Comparison of ENCODE assay signal across 24 cellular contexts in genomic region chr5:127810014-127810413, GRCh38.
"Had no signal": no experiment of that assay in that cellular context is flagged by ENCODE, and none has a peak within 500 bp of the region (broad histone marks: within the 10 kb centered on the region; RNA-seq: fewer than 3 reads in every experiment).

No MANE protein-coding gene starts in this region.

- DNase-seq: activated B cell treated with CpG ODN at 0.5 μM for 24 hours; activated CD4-positive, alpha-beta T cell treated with anti-CD3 and anti-CD28 coated beads for 36 hours; activated CD4-positive, alpha-beta T cell treated with anti-CD3 and anti-CD28 coated beads, Interleukin-2, amount 50 U/mL, for 4 hours; activated CD8-positive, alpha-beta memory T cell treated with anti-CD3 and anti-CD28 coated beads for 24 hours; activated CD8-positive, alpha-beta memory T cell treated with anti-CD3 and anti-CD28 coated beads, Interleukin-2, amount 50 U/mL, for 4 hours; activated T-cell treated with anti-CD3 and anti-CD28 coated beads, Interleukin-2, amount 50 U/mL, for 24 hours; aorta; effector CD8-positive, alpha-beta T cell; small intestine; stimulated activated CD4-positive, alpha-beta T cell treated with anti-CD3 and anti-CD28 coated beads, Interleukin-2, amount 100 ng/mL, for 24 hours; stimulated activated naive CD8-positive, alpha-beta T cell treated with anti-CD3 and anti-CD28 coated beads, Interleukin-15, amount 100 ng/mL, for 72 hours; T1000; trophoblast cell; uterus had no signal

- H3K27ac ChIP-seq: parathyroid adenoma, uterus had no signal

- H3K27me3 Mint-ChIP-seq: dendritic cell treated with granulocyte-macrophage colony-stimulating factor and Interleukin-4, amounts not matched to agents 40 ng/mL and 50 ng/mL, for 4 days had no signal

- H3K4me3 Mint-ChIP-seq: activated B cell treated with CpG ODN at 0.5 μM for 24 hours; activated CD4-positive, alpha-beta T cell treated with anti-CD3 and anti-CD28 coated beads for 36 hours; activated T-cell treated with anti-CD3 and anti-CD28 coated beads, Interleukin-2, amount 50 U/mL, for 24 hours; activated T-helper 17 cell treated with anti-CD3 and anti-CD28 coated beads, Interleukin-2, amount 50 U/mL, for 72 hours; brain; dendritic cell treated with granulocyte-macrophage colony-stimulating factor and Interleukin-4, amounts not matched to agents 40 ng/mL and 50 ng/mL, for 4 days; nephron; stimulated activated effector memory CD8-positive, alpha-beta T cell treated with anti-CD3 and anti-CD28 coated beads, Interleukin-12 subunit alpha, Interleukin-12 subunit beta, amount 100 ng/mL, for 72 hours; stimulated activated naive CD8-positive, alpha-beta T cell treated with anti-CD3 and anti-CD28 coated beads, Interleukin-15, amount 100 ng/mL, for 72 hours; T-helper 1 cell treated with Interleukin-12 subunit alpha and Interleukin-12 subunit beta and Interleukin-4 antibody, amounts not matched to agents 30 μg/mL and 1 μg/mL, for 36 hours had no signal

- H3K27ac Mint-ChIP-seq: activated B cell treated with CpG ODN at 0.5 μM for 24 hours; activated CD4-positive, alpha-beta T cell treated with anti-CD3 and anti-CD28 coated beads for 36 hours; activated naive CD4-positive, alpha-beta T cell treated with anti-CD3 and anti-CD28 coated beads, Interleukin-2, amount 50 U/mL, for 72 hours; activated T-cell treated with anti-CD3 and anti-CD28 coated beads, Interleukin-2, amount 50 U/mL, for 24 hours; activated T-helper 17 cell treated with anti-CD3 and anti-CD28 coated beads, Interleukin-2, amount 50 U/mL, for 72 hours; dendritic cell treated with granulocyte-macrophage colony-stimulating factor and Interleukin-4, amounts not matched to agents 40 ng/mL and 50 ng/mL, for 4 days; nephron; stimulated activated effector memory CD8-positive, alpha-beta T cell treated with anti-CD3 and anti-CD28 coated beads, Interleukin-12 subunit alpha, Interleukin-12 subunit beta, amount 100 ng/mL, for 72 hours; stimulated activated naive CD8-positive, alpha-beta T cell treated with anti-CD3 and anti-CD28 coated beads, Interleukin-15, amount 100 ng/mL, for 72 hours; T-helper 1 cell treated with Interleukin-12 subunit alpha and Interleukin-12 subunit beta and Interleukin-4 antibody, amounts not matched to agents 30 μg/mL and 1 μg/mL, for 36 hours had no signal

- H3K4me3 ChIP-seq: lung, uterus had no signal

- ATAC-seq: activated CD4-positive, alpha-beta T cell treated with anti-CD3 and anti-CD28 coated beads for 36 hours; activated naive CD4-positive, alpha-beta T cell treated with anti-CD3 and anti-CD28 coated beads, Interleukin-2, amount 50 U/mL, for 72 hours; activated T-helper 17 cell treated with anti-CD3 and anti-CD28 coated beads, Interleukin-2, amount 50 U/mL, for 72 hours; sciatic nerve; stimulated activated effector memory CD8-positive, alpha-beta T cell treated with anti-CD3 and anti-CD28 coated beads, Interleukin-12 subunit alpha, Interleukin-12 subunit beta, amount 100 ng/mL, for 72 hours; stimulated activated naive CD8-positive, alpha-beta T cell treated with anti-CD3 and anti-CD28 coated beads, Interleukin-15, amount 100 ng/mL, for 72 hours had no signal

- H3K4me1 Mint-ChIP-seq: activated B cell treated with CpG ODN at 0.5 μM for 24 hours; activated CD4-positive, alpha-beta T cell treated with anti-CD3 and anti-CD28 coated beads for 36 hours; activated T-helper 17 cell treated with anti-CD3 and anti-CD28 coated beads, Interleukin-2, amount 50 U/mL, for 72 hours; stimulated activated effector memory CD8-positive, alpha-beta T cell treated with anti-CD3 and anti-CD28 coated beads, Interleukin-12 subunit alpha, Interleukin-12 subunit beta, amount 100 ng/mL, for 72 hours had no signal

- H3K36me3 Mint-ChIP-seq: activated naive CD4-positive, alpha-beta T cell treated with anti-CD3 and anti-CD28 coated beads, Interleukin-2, amount 50 U/mL, for 72 hours; brain; stimulated activated effector memory CD8-positive, alpha-beta T cell treated with anti-CD3 and anti-CD28 coated beads, Interleukin-12 subunit alpha, Interleukin-12 subunit beta, amount 100 ng/mL, for 72 hours had no signal

- H3K27me3 ChIP-seq: uterus had no signal

- H3K9me3 ChIP-seq: uterus had no signal

- H3K9me3 Mint-ChIP-seq: activated B cell treated with CpG ODN at 0.5 μM for 24 hours; activated naive CD4-positive, alpha-beta T cell treated with anti-CD3 and anti-CD28 coated beads, Interleukin-2, amount 50 U/mL, for 72 hours; activated T-cell treated with anti-CD3 and anti-CD28 coated beads, Interleukin-2, amount 50 U/mL, for 24 hours; activated T-helper 17 cell treated with anti-CD3 and anti-CD28 coated beads, Interleukin-2, amount 50 U/mL, for 72 hours; dendritic cell treated with granulocyte-macrophage colony-stimulating factor and Interleukin-4, amounts not matched to agents 40 ng/mL and 50 ng/mL, for 4 days; stimulated activated effector memory CD8-positive, alpha-beta T cell treated with anti-CD3 and anti-CD28 coated beads, Interleukin-12 subunit alpha, Interleukin-12 subunit beta, amount 100 ng/mL, for 72 hours; stimulated activated naive CD8-positive, alpha-beta T cell treated with anti-CD3 and anti-CD28 coated beads, Interleukin-15, amount 100 ng/mL, for 72 hours; T-helper 1 cell treated with Interleukin-12 subunit alpha and Interleukin-12 subunit beta and Interleukin-4 antibody, amounts not matched to agents 30 μg/mL and 1 μg/mL, for 36 hours had no signal

- H3K4me1 ChIP-seq: parathyroid adenoma had no signal

- H3K36me3 ChIP-seq: uterus had no signal

- H2AFZ ChIP-seq: parathyroid adenoma had no signal

- H3K79me2 ChIP-seq: parathyroid adenoma had no signal
